Comparison of ENCODE assay signal across 8 cellular contexts in the genomic region with DNA sequence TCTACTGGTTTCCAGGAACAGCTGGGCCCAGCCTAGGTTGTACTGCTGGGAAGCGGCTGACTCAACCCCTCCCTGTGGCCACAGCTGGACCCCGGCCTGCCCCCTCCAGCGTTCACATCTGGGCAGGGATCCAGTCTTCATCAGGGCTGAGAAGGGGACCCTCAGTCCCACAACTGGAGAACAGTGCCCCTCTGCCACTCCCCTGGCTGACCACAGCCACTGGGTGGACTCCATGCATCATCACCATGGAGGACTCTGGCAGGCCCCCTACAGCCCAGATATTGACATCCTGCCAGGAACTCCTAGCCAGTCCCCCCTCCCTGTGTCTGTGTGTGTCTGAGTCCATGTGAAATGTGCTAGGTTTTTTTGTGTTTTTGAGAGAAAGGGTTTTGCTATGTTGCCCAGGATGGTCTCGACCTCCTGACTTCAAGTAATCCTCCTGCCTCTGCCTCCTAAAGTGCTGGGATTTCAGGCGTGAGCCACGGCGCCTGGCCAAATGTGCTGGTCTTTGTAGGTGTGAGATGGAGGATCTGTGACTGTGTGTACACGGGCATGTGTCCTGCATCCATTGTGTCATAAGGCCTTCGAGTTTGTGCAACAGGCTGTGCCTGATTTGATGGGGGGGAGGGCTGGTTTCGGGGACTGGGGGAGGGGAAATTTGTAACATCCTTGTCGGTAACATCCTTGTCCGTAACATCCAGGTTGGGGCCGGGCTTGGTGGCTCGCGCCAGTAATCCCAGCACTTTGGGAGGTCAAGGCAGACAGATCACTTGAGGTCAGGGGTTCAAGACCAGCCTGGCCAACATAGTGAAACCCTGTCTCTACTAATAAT. TPM values are rescaled to one million over a fixed set of nuclear protein-coding genes. Genes with fewer than 3 reads are reported as not detected.
DNase-seq lines count a peak whose midpoint lies in the region; ATAC-seq and TF ChIP-seq lines count a peak whose summit lies in the region.

No MANE protein-coding gene starts in this region.

- ATAC-seq in IMR-90 (ENCODE audit: low read depth) (peak; percentile 1; the same call in 1 of the 2 replicates), activated B cell treated with CpG ODN at 0.5 μM for 24 hours (ENCODE audit: low read depth) (no peak), HG03521 (IDR thresholded peaks at IDR 0.05; ENCODE audit: unreplicated experiment) (no peak), HG02884 (IDR thresholded peaks at IDR 0.05; ENCODE audit: unreplicated experiment) (no peak)

- peak; percentile 9 for DNase-seq in Calu3
- DNase-seq in IMR-90, result peak; percentile 77
- DNase-seq in activated B cell treated with CpG ODN at 0.5 μM for 24 hours, result no peak
- DNase-seq in foreskin fibroblast, result peak; percentile 67 to 85
- no peak for DNase-seq in prostate gland (ENCODE audit: low spot score)
- no peak for DNase-seq in Ammon's horn (ENCODE audit: low spot score)

- H3K4me3 ChIP-seq in IMR-90 (ENCODE audit: insufficient read depth, low read depth, low read length), result no peak overlapping the region
- peak overlapping the region; percentile 58 to 62 for H3K4me3 ChIP-seq in foreskin fibroblast (ENCODE audit: low read depth in 1 of 2, low read length in 2 of 2)
- peak overlapping the region in 1 of 2 donors; percentile 49 for H3K4me3 ChIP-seq in prostate gland

- H3K4me3 Mint-ChIP-seq in Calu3 (ENCODE audit: low read depth, unreplicated experiment) (peak overlapping the region; percentile 76), activated B cell treated with CpG ODN at 0.5 μM for 24 hours (peak overlapping the region; percentile 61)

- peak overlapping the region; percentile 92; the same call in 1 of the 3 replicates for H2BK15ac ChIP-seq in IMR-90 (ENCODE audit: low read depth, low read length)

- peak overlapping the region; percentile 98 to 99; a peak in 3 of 4 replicates for H4K8ac ChIP-seq in IMR-90 (ENCODE audit: low read depth in 2 of 2, low read length in 2 of 2)

- TF ChIP-seq RAD21 in IMR-90 (IDR thresholded peaks at IDR 0.05; ENCODE audit: low read length), result no peak

- peaks cover 3% of the 10 kb centered on the region; the same call in 1 of the 2 replicates for H4K20me1 ChIP-seq in IMR-90 (ENCODE audit: insufficient read depth, low read length)

- H2AK9ac ChIP-seq in IMR-90 (replicated peaks; ENCODE audit: low read depth, low read length, poor library complexity), result peak overlapping the region; percentile 98

- peak overlapping the region; percentile 44; the same call in 1 of the 2 replicates for H3K56ac ChIP-seq in IMR-90 (ENCODE audit: extremely low read depth, insufficient read depth, low read length)

- H3K36me3 ChIP-seq in IMR-90 (ENCODE audit: control insufficient read depth, insufficient read depth, low read length) (no peaks in the 10 kb centered on the region), prostate gland (no peaks in the 10 kb centered on the region)

- H3K79me1 ChIP-seq in IMR-90 (ENCODE audit: low read depth in 1 of 2, low read length in 2 of 2), result peaks cover 0 to 50% of the 10 kb centered on the region in 2 experiments; a peak in 3 of 4 replicates

- H3K36me3 Mint-ChIP-seq in Calu3 (ENCODE audit: insufficient read depth, unreplicated experiment), result peaks cover 41% of the 10 kb centered on the region
- no peaks in the 10 kb centered on the region for H3K36me3 Mint-ChIP-seq in activated B cell treated with CpG ODN at 0.5 μM for 24 hours (ENCODE audit: low read depth)

- intact Hi-C loops in Calu3 (cut with micrococcal nuclease; ENCODE audit: unreplicated experiment), result no loop called here
- intact Hi-C loops in IMR-90 (cut with micrococcal nuclease), result no loop called here
- intact Hi-C loops in activated B cell treated with CpG ODN at 0.5 μM for 24 hours (cut with micrococcal nuclease), result no loop called here
- intact Hi-C loops in prostate gland (cut with DNase I), result no loop called here

- peak overlapping the region; percentile 99 for H2AK5ac ChIP-seq in IMR-90 (ENCODE audit: low read depth, low read length)

- peak overlapping the region; percentile 58 for H3K18ac ChIP-seq in IMR-90 (ENCODE audit: low read depth, low read length)

- peak overlapping the region; percentile 77 for H3K14ac ChIP-seq in IMR-90 (replicated peaks; ENCODE audit: low read depth, low read length)

- H3K27me3 ChIP-seq in IMR-90 (ENCODE audit: control insufficient read depth, insufficient read depth, low read length), result no peaks in the 10 kb centered on the region
- no peaks in the 10 kb centered on the region for H3K27me3 ChIP-seq in prostate gland (replicated peaks; ENCODE audit: insufficient read depth)

- H3K23ac ChIP-seq in IMR-90 (ENCODE audit: low read depth, low read length), result peak overlapping the region; percentile 95

- in situ Hi-C loops in IMR-90 (cut with MboI; ENCODE audit: low sequenced_read_pairs), result loop anchor here (25.0 kb wide), 1 partner anchor 1058 kb away; no protein-coding TSS in a partner anchor

- H3K4me2 ChIP-seq in IMR-90 (ENCODE audit: low read depth, low read length), result peak overlapping the region; percentile 84

- no TSS peak for BruUV-seq in Calu3 (replicated peaks; lab: Mats Ljungman, UMichigan)
- no TSS peak for BruUV-seq in IMR-90 (replicated peaks; lab: Mats Ljungman, UMichigan)

- dilution Hi-C loops in IMR-90 (cut with HindIII; ENCODE audit: low sequenced_read_pairs, unreplicated experiment), result no loop called here

- H3K4me1 ChIP-seq in IMR-90 (ENCODE audit: control insufficient read depth, insufficient read depth, low read length) (peaks cover 39% of the 10 kb centered on the region), prostate gland (replicated peaks) (peaks cover 17% of the 10 kb centered on the region)

- H3K27me3 Mint-ChIP-seq in Calu3 (ENCODE audit: unreplicated experiment) (no peaks in the 10 kb centered on the region), activated B cell treated with CpG ODN at 0.5 μM for 24 hours (no peaks in the 10 kb centered on the region)

- TF ChIP-seq CTCF in Calu3 (IDR thresholded peaks at IDR 0.05; ENCODE audit: unreplicated experiment) (no peak), IMR-90 (conservative IDR thresholded peaks at IDR 0.05; ENCODE audit: low read depth, low read length) (no peak), activated B cell treated with CpG ODN at 0.5 μM for 24 hours (IDR thresholded peaks at IDR 0.05) (no peak), foreskin fibroblast (IDR thresholded peaks at IDR 0.05; ENCODE audit: low read depth, low read length) (no peak), prostate gland (IDR thresholded peaks at IDR 0.05) (no peak)

- H2AFZ ChIP-seq in IMR-90 (replicated peaks; ENCODE audit: low read length, poor library complexity), result peak overlapping the region; percentile 98

- peak overlapping the region; percentile 56; the same call in 1 of the 2 replicates for H3K9ac ChIP-seq in IMR-90 (ENCODE audit: low read depth, low read length)

- H3K27ac ChIP-seq in IMR-90 (ENCODE audit: insufficient read depth, low read length) (peak overlapping the region; percentile 82), prostate gland (peak overlapping the region; percentile 92 to 93)

- H2BK5ac ChIP-seq in IMR-90 (ENCODE audit: low read depth, low read length, poor library complexity, severe bottlenecking), result peak overlapping the region; percentile 88

- H3K9me1 ChIP-seq in IMR-90 (ENCODE audit: insufficient read depth, low read length), result peaks cover 30% of the 10 kb centered on the region

- peak overlapping the region; percentile 64; the same call in 1 of the 2 replicates for H2BK20ac ChIP-seq in IMR-90 (ENCODE audit: low read depth, low read length)

- peak; percentile 62 for TF ChIP-seq POLR2A in IMR-90 (IDR thresholded peaks at IDR 0.05; ENCODE audit: low read depth, low read length)
- no peak for TF ChIP-seq POLR2A in prostate gland (IDR thresholded peaks at IDR 0.05)

- H3K4ac ChIP-seq in IMR-90 (ENCODE audit: low read depth, low read length), result peak overlapping the region; percentile 99

- CTCF ChIA-PET in Calu3 (lab: Charles Lee), result interaction anchor here (2.9 kb wide), 1 partner anchor 13 kb away, joined by 17 read pairs; a partner anchor contains a TSS
- CTCF ChIA-PET in IMR-90 (lab: Yijun Ruan, JAX), result interaction anchor here (1.1 to 2.9 kb wide), 5 partner anchors 10 to 68 kb away, joined by 3 to 23 read pairs (median 10); no protein-coding TSS in a partner anchor
- CTCF ChIA-PET in activated B cell treated with CpG ODN at 0.5 μM for 24 hours (lab: Charles Lee), result interaction anchor here (1.7 to 9.1 kb wide), 4 partner anchors 8 to 17 kb away, joined by 4 to 278 read pairs (median 30); a partner anchor contains a TSS

- peak overlapping the region; percentile 88 for H4K5ac ChIP-seq in IMR-90 (ENCODE audit: low read depth, low read length)

- peak overlapping the region; percentile 95 for H2BK120ac ChIP-seq in IMR-90 (ENCODE audit: low read depth, low read length)

- H3K9me3 ChIP-seq in IMR-90 (ENCODE audit: control insufficient read depth, insufficient read depth, low read length), result no peaks in the 10 kb centered on the region
- H3K9me3 ChIP-seq in prostate gland, result no peaks in the 10 kb centered on the region

- H3K27ac Mint-ChIP-seq in Calu3 (ENCODE audit: unreplicated experiment), result peak overlapping the region; percentile 64
- H3K27ac Mint-ChIP-seq in activated B cell treated with CpG ODN at 0.5 μM for 24 hours, result peak overlapping the region; percentile 87

- POLR2A ChIA-PET in IMR-90 (lab: Charles Lee; ENCODE audit: unreplicated experiment), result interaction anchor here (2.5 kb wide), 2 partner anchors 12 to 13 kb away, joined by 9 to 11 read pairs; a partner anchor contains a TSS
- POLR2A ChIA-PET in activated B cell treated with CpG ODN at 0.5 μM for 24 hours (lab: Charles Lee), result interaction anchor here (0.7 to 12.7 kb wide), 4 partner anchors 13 to 416 kb away, joined by 3 to 909 read pairs (median 6); a partner anchor contains a TSS

- WGBS in IMR-90 (ENCODE audit: extremely low coverage in 2 of 2, insufficient read length in 1 of 2), 2 experiments, result 20% methylated on average over 7 of the region's 15 CpGs; no CpG with 5 or more reads in 1 of the 2 experiments
- WGBS in prostate gland, result 66% methylated on average over 15 of the region's 15 CpGs

- H4K91ac ChIP-seq in IMR-90 (ENCODE audit: insufficient read depth, low read depth, low read length), result peak overlapping the region; percentile 98

- H3K4me1 Mint-ChIP-seq in Calu3 (ENCODE audit: low read depth, unreplicated experiment) (peaks cover 8% of the 10 kb centered on the region), activated B cell treated with CpG ODN at 0.5 μM for 24 hours (peaks cover 46% of the 10 kb centered on the region)

- H3K9me3 Mint-ChIP-seq in Calu3 (ENCODE audit: low read depth, unreplicated experiment) (no peaks in the 10 kb centered on the region), activated B cell treated with CpG ODN at 0.5 μM for 24 hours (no peaks in the 10 kb centered on the region)

RNA-seq across cellular contexts. Expression of a gene that starts 4.0 kb away (rescaled TPM):
- total RNA-seq in Calu3 (2022), result 69.0 and 70.7 TPM in 2 replicates
- 7.5 and 8.1 TPM in 2 replicates for total RNA-seq in IMR-90 (2012; rRNA removed)
- polyA plus RNA-seq in IMR-90 (2012; rRNA removed), result 11.0 and 21.6 TPM in 2 replicates
- polyA plus RNA-seq in IMR-90 (2012; cell fraction: cytosol; rRNA removed), result 8.9 and 9.7 TPM in 2 replicates
- 97.7 and 107 TPM in 2 replicates for polyA plus RNA-seq in IMR-90 (2012; cell fraction: nucleus; rRNA removed; ENCODE audit: low replicate concordance)
- total RNA-seq in activated B cell treated with CpG ODN at 0.5 μM for 24 hours, result 13.4 and 21.2 TPM in 2 replicates
- total RNA-seq in prostate gland, result 100 to 1,000 TPM in 1 of 2 donors, 10 to 100 TPM in 1; 49.6 to 126 TPM

RNA-seq across cellular contexts. Expression of a gene that starts 11.9 kb away (rescaled TPM):
- total RNA-seq in Calu3 (2022), result 113 and 116 TPM in 2 replicates
- total RNA-seq in IMR-90 (2012; rRNA removed), result 20.8 and 32.8 TPM in 2 replicates
- polyA plus RNA-seq in IMR-90 (2012; rRNA removed), result 109 and 141 TPM in 2 replicates
- polyA plus RNA-seq in IMR-90 (2012; cell fraction: cytosol; rRNA removed), result 306 and 706 TPM in 2 replicates
- polyA plus RNA-seq in IMR-90 (2012; cell fraction: nucleus; rRNA removed; ENCODE audit: low replicate concordance), result 702 and 1,034 TPM in 2 replicates
- 127 and 132 TPM in 2 replicates for total RNA-seq in activated B cell treated with CpG ODN at 0.5 μM for 24 hours
- 100 to 1,000 TPM; 173 to 290 TPM for total RNA-seq in prostate gland

RNA-seq across cellular contexts. Expression of a gene that starts 22.2 kb away (rescaled TPM):
- total RNA-seq in Calu3 (2022) (121 and 135 TPM in 2 replicates), IMR-90 (2012; rRNA removed) (351 and 371 TPM in 2 replicates), activated B cell treated with CpG ODN at 0.5 μM for 24 hours (53.1 and 55.6 TPM in 2 replicates), prostate gland (100 to 1,000 TPM; 256 to 548 TPM)
- 378 and 383 TPM in 2 replicates for polyA plus RNA-seq in IMR-90 (2012; rRNA removed)
- polyA plus RNA-seq in IMR-90 (2012; cell fraction: cytosol; rRNA removed), result 593 and 596 TPM in 2 replicates
- 149 and 228 TPM in 2 replicates for polyA plus RNA-seq in IMR-90 (2012; cell fraction: nucleus; rRNA removed; ENCODE audit: low replicate concordance)

RNA-seq across cellular contexts. Expression of a gene that starts 22.5 kb away (rescaled TPM):
- total RNA-seq in Calu3 (2022) (14.0 and 16.1 TPM in 2 replicates), IMR-90 (2012; rRNA removed) (not detected in 2 replicates), activated B cell treated with CpG ODN at 0.5 μM for 24 hours (2.3 and 5.9 TPM in 2 replicates), prostate gland (under 1 TPM in 1 of 2 donors, not detected in 1; 0.91 TPM)
- polyA plus RNA-seq in IMR-90 (2012; rRNA removed), result 0.68 and 0.90 TPM in 2 replicates
- not detected in 2 replicates for polyA plus RNA-seq in IMR-90 (2012; cell fraction: cytosol; rRNA removed)
- 0.73 TPM in 1 of 2 replicates, not detected in the other for polyA plus RNA-seq in IMR-90 (2012; cell fraction: nucleus; rRNA removed; ENCODE audit: low replicate concordance)

RNA-seq across cellular contexts. Expression of a gene that starts 27.0 kb away (rescaled TPM):
- total RNA-seq in Calu3 (2022) (30.6 and 41.6 TPM in 2 replicates), IMR-90 (2012; rRNA removed) (44.6 and 45.5 TPM in 2 replicates), activated B cell treated with CpG ODN at 0.5 μM for 24 hours (13.4 and 22.1 TPM in 2 replicates), prostate gland (10 to 100 TPM in 1 of 2 donors, 1 to 10 TPM in 1; 8.7 to 11.5 TPM)
- polyA plus RNA-seq in IMR-90 (2012; rRNA removed), result 34.9 and 39.4 TPM in 2 replicates
- 25.7 and 52.6 TPM in 2 replicates for polyA plus RNA-seq in IMR-90 (2012; cell fraction: cytosol; rRNA removed)
- 20.0 and 25.4 TPM in 2 replicates for polyA plus RNA-seq in IMR-90 (2012; cell fraction: nucleus; rRNA removed; ENCODE audit: low replicate concordance)

Comparison
In these comparisons a context has a peak if more than half of its experiments do, and no peak if none do; other contexts are left out.
1. DNase-seq: peak in Calu3 (single experiment), IMR-90 (single experiment) and foreskin fibroblast (2 of 2); none in activated B cell treated with CpG ODN at 0.5 μM for 24 hours (single experiment), prostate gland (single experiment) and Ammon's horn (single experiment).